Comparison of ENCODE assay signal across 21 cellular contexts in genomic region chr2:156817430-156817829, GRCh38.
DNase-seq lines count a peak whose midpoint lies in the region; ATAC-seq, FAIRE-seq and TF ChIP-seq lines count a peak whose summit lies in the region.
"Had no signal": no experiment of that assay in that cellular context is flagged by ENCODE, and none has a peak within 500 bp of the region (broad histone marks: within the 10 kb centered on the region; RNA-seq: fewer than 3 reads in every experiment).

No MANE protein-coding gene starts in this region.

- no peaks in the 10 kb centered on the region for H3K9me2 ChIP-seq in GM23248 (ENCODE audit: insufficient read depth)

- H3K27ac ChIP-seq in HepG2 (ENCODE audit: extremely low read length, insufficient read depth, low read length): no peak overlapping the region
- H3K27ac ChIP-seq in right lobe of liver: no peak overlapping the region
- no peak overlapping the region for H3K27ac ChIP-seq in K562 (ENCODE audit: extremely low read depth, low read depth, low read length)
- H3K27ac ChIP-seq in substantia nigra (ENCODE audit: low read depth, low read length, poor library complexity, severe bottlenecking): no peak overlapping the region
- H3K27ac ChIP-seq in GM23248: no peak overlapping the region
- H3K27ac ChIP-seq: BLaER1, C4-2B had no signal

- H2AFZ ChIP-seq in HepG2 (ENCODE audit: low read length): no peak overlapping the region
- H2AFZ ChIP-seq in K562 (ENCODE audit: low read depth, low read length): no peak overlapping the region
- H2AFZ ChIP-seq in GM23248: no peak overlapping the region

- CTCF ChIA-PET in HepG2 (lab: Yijun Ruan, JAX; ENCODE audit: low intra/inter-chr PET ratio, low total read pairs): no interaction called here
- CTCF ChIA-PET in K562 (lab: Yijun Ruan, JAX; ENCODE audit: low intra/inter-chr PET ratio): no interaction called here

- H3K9ac ChIP-seq in HepG2 (ENCODE audit: insufficient read depth, low read depth, low read length): no peak overlapping the region
- no peak overlapping the region for H3K9ac ChIP-seq in K562 (ENCODE audit: insufficient read depth in 1 of 2, low read depth in 2 of 2, low read length in 2 of 2)
- H3K9ac ChIP-seq in GM23248: no peak overlapping the region
- H3K9ac ChIP-seq: BLaER1 had no signal

- H3K79me2 ChIP-seq in HepG2 (ENCODE audit: insufficient read depth, low read length) (no peaks in the 10 kb centered on the region), K562 (ENCODE audit: control insufficient read depth, insufficient read depth, low read length) (no peaks in the 10 kb centered on the region), GM23248 (ENCODE audit: insufficient read depth) (no peaks in the 10 kb centered on the region)

- H3K27me3 ChIP-seq in HepG2 (ENCODE audit: control insufficient read depth in 1 of 2, insufficient read depth in 2 of 2, low read length in 2 of 2): no peaks in the 10 kb centered on the region
- H3K27me3 ChIP-seq in right lobe of liver: no peaks in the 10 kb centered on the region
- H3K27me3 ChIP-seq in K562 (ENCODE audit: control insufficient read depth in 2 of 2, insufficient read depth in 2 of 2, low read length in 2 of 2): no peaks in the 10 kb centered on the region
- no peaks in the 10 kb centered on the region for H3K27me3 ChIP-seq in GM23248 (replicated peaks; ENCODE audit: insufficient read depth)
- H3K27me3 ChIP-seq: BLaER1 had no signal

- H3K9me3 ChIP-seq in HepG2 (ENCODE audit: low read length) (no peaks in the 10 kb centered on the region), right lobe of liver (no peaks in the 10 kb centered on the region), K562 (replicated peaks; ENCODE audit: control insufficient read depth, insufficient read depth, low read depth, low read length) (no peaks in the 10 kb centered on the region), GM23248 (ENCODE audit: low read depth) (no peaks in the 10 kb centered on the region)
- H3K9me3 ChIP-seq: BLaER1, Caco-2 had no signal

- TF ChIP-seq EP300 in HepG2 (IDR thresholded peaks at IDR 0.05; ENCODE audit: low read depth in 2 of 2, low read length in 2 of 2) (no peak), HepG2 (CRISPR knock-in tag; IDR thresholded peaks at IDR 0.05; ENCODE audit: borderline replicate concordance) (no peak), K562 (IDR thresholded peaks at IDR 0.05; ENCODE audit: low read length) (no peak)

- POLR2A ChIA-PET in HepG2 (lab: Yijun Ruan, JAX): no interaction called here
- POLR2A ChIA-PET in K562 (lab: Yijun Ruan, JAX): no interaction called here

- DNase-seq in HepG2 (ENCODE audit: low spot score): no peak
- DNase-seq in right lobe of liver: no peak
- no peak for DNase-seq in K562 (ENCODE audit: extremely low read depth in 1 of 4, low spot score in 3 of 4)
- no peak for DNase-seq in substantia nigra (lab: John Stamatoyannopoulos, UW)
- DNase-seq in GM23248: no peak
- no peak for DNase-seq in NCI-H187 treated with DMSO at 0.1 percent for 48 hours (lab: John Stamatoyannopoulos, UW)
- DNase-seq: 8988T; Caco-2; CD4-positive, CD25-positive, alpha-beta regulatory T cell; CD8-positive, alpha-beta T cell; DMS153; EL; GF-D8; H7; HCEC 1CT had no signal

- intact Hi-C loops in HepG2 (cut with micrococcal nuclease; ENCODE audit: unreplicated experiment) (no loop called here), right lobe of liver (cut with DNase I) (no loop called here), K562 (cut with micrococcal nuclease) (no loop called here)

- in situ Hi-C loops in HepG2 (cut with HindIII; ENCODE audit: extremely low pct_ligation_motif_present, low pct_unique_long_range_greater_than_20kb): no loop called here
- in situ Hi-C loops in K562 (cut with MboI): no loop called here
- in situ Hi-C loops in GM23248 (cut with MboI): no loop called here

- no peaks in the 10 kb centered on the region for H3F3A ChIP-seq in GM23248 (ENCODE audit: insufficient read depth)

- no peaks in the 10 kb centered on the region for H4K20me1 ChIP-seq in HepG2 (ENCODE audit: insufficient read depth, low read length)
- no peaks in the 10 kb centered on the region for H4K20me1 ChIP-seq in K562 (replicated peaks; ENCODE audit: control insufficient read depth, insufficient read depth, low read length)
- no peaks in the 10 kb centered on the region for H4K20me1 ChIP-seq in GM23248 (ENCODE audit: insufficient read depth)
- H4K20me1 ChIP-seq: BLaER1 had no signal

- H3K4me1 ChIP-seq in HepG2 (ENCODE audit: insufficient read depth, low read length): no peaks in the 10 kb centered on the region
- no peaks in the 10 kb centered on the region for H3K4me1 ChIP-seq in right lobe of liver
- no peaks in the 10 kb centered on the region for H3K4me1 ChIP-seq in K562 (replicated peaks in 1 of 2; ENCODE audit: control insufficient read depth in 2 of 2, insufficient read depth in 2 of 2, low read length in 2 of 2)
- H3K4me1 ChIP-seq in GM23248 (ENCODE audit: insufficient read depth): 0 out of 2 replicates have a peak, but pooled peaks cover 2% of the 10 kb centered on the region
- H3K4me1 ChIP-seq: BLaER1, Caco-2 had no signal

- H3K9me1 ChIP-seq in K562 (ENCODE audit: control insufficient read depth, insufficient read depth, low read length): no peaks in the 10 kb centered on the region

- BruUV-seq in HepG2 (replicated peaks; lab: Mats Ljungman, UMichigan) (no TSS peak), K562 (replicated peaks; lab: Mats Ljungman, UMichigan) (no TSS peak)

- no peak for TF ChIP-seq RAD21 in HepG2 (CRISPR knock-in tag; IDR thresholded peaks at IDR 0.05)
- TF ChIP-seq RAD21 in K562 (CRISPR knock-in tag; conservative IDR thresholded peaks at IDR 0.05 in 1 of 2, IDR thresholded peaks at IDR 0.05 in 1 of 2): no peak

- H3K4me3 ChIP-seq in HepG2 (replicated peaks in 1 of 3; ENCODE audit: insufficient read depth in 1 of 3, low read depth in 2 of 3, low read length in 3 of 3) (no peak overlapping the region), right lobe of liver (no peak overlapping the region), K562 (no peak overlapping the region), GM23248 (no peak overlapping the region)
- H3K4me3 ChIP-seq: BLaER1 had no signal

- TF ChIP-seq POLR2A in HepG2 (IDR thresholded peaks at IDR 0.05; ENCODE audit: insufficient read depth in 1 of 2, low read depth in 2 of 2, low read length in 2 of 2) (no peak), right lobe of liver (IDR thresholded peaks at IDR 0.05) (no peak), K562 (conservative IDR thresholded peaks at IDR 0.05) (no peak)

- H3K4me2 ChIP-seq in HepG2 (ENCODE audit: low read depth, low read length): no peak overlapping the region
- H3K4me2 ChIP-seq in K562 (ENCODE audit: insufficient read depth, low read length): no peak overlapping the region
- no peak overlapping the region for H3K4me2 ChIP-seq in GM23248 (ENCODE audit: unreplicated experiment)
- H3K4me2 ChIP-seq: BLaER1 had no signal

- 0% methylated on average over 1 of the region's 1 CpG for WGBS in HepG2 (ENCODE audit: low lambda C conversion rate)
- WGBS in right lobe of liver (ENCODE audit: insufficient coverage, low coverage, low lambda C conversion rate, missing lambda C conversion rate): 75% methylated on average over 1 of the region's 1 CpG
- 7% methylated on average over 1 of the region's 1 CpG for WGBS in K562 (ENCODE audit: insufficient coverage, low coverage, missing lambda C conversion rate)
- WGBS in GM23248 (ENCODE audit: low coverage in 1 of 2, low lambda C conversion rate in 2 of 2, missing lambda C conversion rate in 2 of 2), 2 experiments: 74 to 81% methylated on average over 1 of the region's 1 CpG

- H3K36me3 ChIP-seq in HepG2 (replicated peaks in 1 of 2; ENCODE audit: control insufficient read depth in 1 of 2, insufficient read depth in 2 of 2, low read length in 2 of 2): no peaks in the 10 kb centered on the region
- H3K36me3 ChIP-seq in right lobe of liver: no peaks in the 10 kb centered on the region
- H3K36me3 ChIP-seq in K562 (ENCODE audit: control insufficient read depth, insufficient read depth, low read length): no peaks in the 10 kb centered on the region
- no peaks in the 10 kb centered on the region for H3K36me3 ChIP-seq in GM23248 (ENCODE audit: low read depth)
- H3K36me3 ChIP-seq: BLaER1 had no signal

- no peak for ATAC-seq in HepG2
- no peak for ATAC-seq in right lobe of liver
- ATAC-seq in K562: no peak
- ATAC-seq: CD8-positive, alpha-beta T cell had no signal

- TF ChIP-seq CTCF in HepG2 (CRISPR knock-in tag; IDR thresholded peaks at IDR 0.05): no peak
- TF ChIP-seq CTCF in right lobe of liver (IDR thresholded peaks at IDR 0.05): no peak
- no peak for TF ChIP-seq CTCF in K562 (IDR thresholded peaks at IDR 0.05 in 2 of 3, conservative IDR thresholded peaks at IDR 0.05 in 1 of 3; ENCODE audit: insufficient read depth in 2 of 3, low read depth in 1 of 3, low read length in 3 of 3)

- FAIRE-seq in HepG2 (lab: Jason Lieb, UNC) (no peak), G401.6 (lab: Jason Lieb, UNC) (peak; percentile 19), K562 (lab: Jason Lieb, UNC) (no peak)
- FAIRE-seq: GM12891, GM18507, H1 had no signal

TF ChIP-seq in HepG2, 621 proteins besides CTCF, POLR2A, EP300 and RAD21:
- peak; percentile 34; the same call in 1 of the 2 replicates for TF ChIP-seq NFE2L2 (IDR thresholded peaks at IDR 0.05; ENCODE audit: low read length)
- TF ChIP-seq MXI1 (IDR thresholded peaks at IDR 0.05; ENCODE audit: borderline replicate concordance, low read depth, low read length): no peak
- peak; percentile 67 to 90 for TF ChIP-seq MAFK (conservative IDR thresholded peaks at IDR 0.05 in 1 of 2, IDR thresholded peaks at IDR 0.05 in 1 of 2; ENCODE audit: low read length in 2 of 2)
- TF ChIP-seq MAFF (IDR thresholded peaks at IDR 0.05; ENCODE audit: low read depth, low read length): peak; percentile 68; the same call in 1 of the 2 replicates
- TF ChIP-seq ZNF232 (CRISPR knock-in tag; IDR thresholded peaks at IDR 0.05; ENCODE audit: borderline replicate concordance): no peak
- no peak for TF ChIP-seq ZNF660 (CRISPR knock-in tag; IDR thresholded peaks at IDR 0.05; ENCODE audit: borderline replicate concordance, low read depth)

TF ChIP-seq in K562, 482 proteins besides CTCF, POLR2A, EP300 and RAD21 (continues in another document):
- peak; percentile 85 for TF ChIP-seq ZNF316 (IDR thresholded peaks at IDR 0.05)
- peak; percentile 51; the same call in 1 of the 2 replicates for TF ChIP-seq MAFF (IDR thresholded peaks at IDR 0.05; ENCODE audit: low read length)
- no peak for TF ChIP-seq CHD1 (IDR thresholded peaks at IDR 0.05; ENCODE audit: low read length)

Comparison
In these comparisons a context has a peak if more than half of its experiments do, and no peak if none do; other contexts are left out.
1. Of the 241 proteins assayed by ChIP-seq in both HepG2 and K562: peak only in HepG2: none; only in K562: MAFG; in both: MAFF and MAFK; in neither: 238.